ENCODE assay signal across 35 cellular contexts in the genomic region with DNA sequence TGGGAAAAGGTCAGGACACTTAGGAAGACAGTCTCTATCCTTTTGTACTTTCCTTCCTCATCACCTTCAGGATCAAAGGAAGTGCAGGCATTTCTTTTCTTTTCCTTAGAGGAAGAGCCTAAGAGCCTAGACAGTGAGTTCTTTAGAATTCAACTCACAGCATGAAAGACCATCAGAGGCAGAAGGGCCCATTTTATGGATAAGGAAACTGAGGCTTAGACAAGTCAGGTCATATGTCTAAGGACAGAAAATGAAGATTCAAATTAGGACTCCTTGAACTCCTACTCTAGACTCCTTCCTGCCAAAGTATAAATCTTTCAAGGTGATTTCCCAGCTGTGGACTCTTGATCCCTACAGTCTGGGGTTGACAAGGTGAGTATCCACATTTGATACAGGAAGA. TPM values are rescaled to one million over a fixed set of nuclear protein-coding genes. Genes with fewer than 3 reads are reported as not detected.
"Had no signal": no experiment of that assay in that cellular context is flagged by ENCODE, and none has a peak within 500 bp of the region (broad histone marks: within the 10 kb centered on the region; RNA-seq: fewer than 3 reads in every experiment).

No MANE protein-coding gene starts in this region.

- H3K4me3 ChIP-seq: adrenal gland, ascending aorta, body of pancreas, breast epithelium, cardiac muscle cell had no signal

- DNase-seq: activated effector memory CD4-positive, alpha-beta T cell treated with Interleukin-2 at 50 U/mL for 16 hours; activated gamma-delta T cell; activated gamma-delta T cell treated with Interleukin-2 at 50 U/mL for 16 hours; activated naive CD4-positive, alpha-beta T cell; activated naive CD4-positive, alpha-beta T cell treated with anti-CD3 and anti-CD28 coated beads for 36 hours; activated naive CD4-positive, alpha-beta T cell treated with anti-CD3 and anti-CD28 coated beads, Interleukin-2, amount 10 ng/mL, durations not matched to agents 7 days and 5 days; activated naive CD4-positive, alpha-beta T cell treated with anti-CD3 and anti-CD28 coated beads, Interleukin-2, amount 50 U/mL, for 16 hours; activated naive CD4-positive, alpha-beta T cell treated with Interleukin-2 at 50 U/mL for 16 hours; activated naive CD8-positive, alpha-beta T cell treated with anti-CD3 and anti-CD28 coated beads for 36 hours; activated naive CD8-positive, alpha-beta T cell treated with anti-CD3 and anti-CD28 coated beads, Interleukin-2, amount 10 ng/mL, durations not matched to agents 7 days and 5 days; activated naive CD8-positive, alpha-beta T cell treated with anti-CD3 and anti-CD28 coated beads, Interleukin-2, amount 50 U/mL, for 24 hours; activated T-cell treated with anti-CD3 and anti-CD28 coated beads, Interleukin-2, amount 50 U/mL, for 24 hours; activated T-cell treated with anti-CD3 and anti-CD28 coated beads, Interleukin-2, amount 50 U/mL, for 4 hours; activated T-cell treated with anti-CD3 and anti-CD28 coated beads, Interleukin-2, amount 50 U/mL, for 48 hours; activated T-cell treated with anti-CD3 and anti-CD28 coated beads, Interleukin-2, amount 50 U/mL, for 72 hours; adrenal gland; amniotic stem cell; amygdala; anterior cingulate cortex; body of pancreas; brain microvascular endothelial cell; caudate nucleus; central memory CD4-positive, alpha-beta T cell; cerebellar nuclear complex had no signal

- FAIRE-seq: astrocyte, bronchial epithelial cell had no signal

- H3K27ac ChIP-seq: adrenal gland, ascending aorta, body of pancreas, brain microvascular endothelial cell, breast epithelium, cardiac muscle cell had no signal

- H3K36me3 ChIP-seq: adrenal gland, ascending aorta, brain microvascular endothelial cell, breast epithelium, cardiac muscle cell had no signal

- H3K4me1 ChIP-seq: adrenal gland, ascending aorta, body of pancreas, breast epithelium had no signal

- H3K9me3 ChIP-seq: adrenal gland, ascending aorta, body of pancreas, breast epithelium had no signal

- H3K27me3 ChIP-seq: adrenal gland, ascending aorta, body of pancreas, brain microvascular endothelial cell had no signal

- ATAC-seq: activated naive CD4-positive, alpha-beta T cell treated with anti-CD3 and anti-CD28 coated beads, Interleukin-2, amount 50 U/mL, for 72 hours; activated naive CD8-positive, alpha-beta T cell treated with anti-CD3 and anti-CD28 coated beads, Interleukin-2, amount 50 U/mL, for 24 hours; activated T-cell treated with anti-CD3 and anti-CD28 coated beads, Interleukin-2, amount 50 U/mL, for 4 hours; activated T-cell treated with anti-CD3 and anti-CD28 coated beads, Interleukin-2, amount 50 U/mL, for 72 hours; activated T-helper 17 cell treated with anti-CD3 and anti-CD28 coated beads, Interleukin-2, amount 50 U/mL, for 72 hours; body of pancreas had no signal

RNA-seq across cellular contexts. Expression of a gene that starts 20.8 kb away (rescaled TPM):
- total RNA-seq: activated naive CD4-positive, alpha-beta T cell treated with anti-CD3 and anti-CD28 coated beads for 36 hours; activated T-cell treated with anti-CD3 and anti-CD28 coated beads, Interleukin-2, amount 50 U/mL, for 4 hours; activated T-helper 1 cell treated with anti-CD3 and anti-CD28 coated beads, Interleukin-12 subunit alpha, Interleukin-12 subunit beta, Interleukin-2, Interleukin-4 antibody, amounts not matched to agents 30 ng/mL and 10 ng/mL and 1 ng/mL, durations not matched to agents 14 hours and 24 hours and 36 hours; ascending aorta; body of pancreas; bronchial epithelial cell had no signal
- polyA plus RNA-seq: aorta had no signal

RNA-seq across cellular contexts. Expression of a gene that starts 41.1 kb away (rescaled TPM):
- total RNA-seq: activated naive CD4-positive, alpha-beta T cell treated with anti-CD3 and anti-CD28 coated beads for 36 hours; activated T-helper 17 cell treated with anti-CD3 and anti-CD28 coated beads, Interleukin-2, amount 50 U/mL, for 72 hours; activated T-helper 2 cell treated with anti-CD3 and anti-CD28 coated beads, Interferon-gamma antibody, Interleukin-2, Interleukin-4, amounts not matched to agents 10 μg/mL and 5 μg/mL and 100 μg/mL, durations not matched to agents 14 hours and 24 hours and 36 hours; ascending aorta; cardiac muscle cell; cerebellum had no signal
